Comparison of ENCODE assay signal across 12 cellular contexts in the genomic region with DNA sequence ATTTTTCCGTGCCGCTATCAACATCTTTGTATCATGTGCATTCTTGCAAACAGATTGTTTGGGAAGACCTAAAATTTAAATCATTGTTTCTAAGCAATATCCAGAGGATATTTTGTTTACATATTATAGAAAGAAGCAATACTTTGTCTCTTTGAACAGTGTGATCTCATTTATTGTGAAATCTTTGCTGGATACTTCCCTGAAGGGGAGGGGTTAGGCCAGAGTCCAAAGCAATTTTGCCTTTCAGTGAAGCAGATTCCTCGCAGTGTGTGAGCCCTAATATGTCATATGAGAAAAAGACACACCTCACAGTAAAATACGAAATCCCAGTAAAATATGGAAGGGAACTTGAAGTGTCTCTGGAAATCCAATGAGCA.
DNase-seq lines count a peak whose midpoint lies in the region; ATAC-seq and FAIRE-seq lines count a peak whose summit lies in the region.
"Had no signal": no experiment of that assay in that cellular context is flagged by ENCODE, and none has a peak within 500 bp of the region (broad histone marks: within the 10 kb centered on the region; RNA-seq: fewer than 3 reads in every experiment).

No MANE protein-coding gene starts in this region.

- FAIRE-seq in endometrium (lab: Jason Lieb, UNC): peak; percentile 91

- peaks cover 3 to 5% of the 10 kb centered on the region in 2 donors for H3K4me1 ChIP-seq in mucosa of rectum (ENCODE audit: control insufficient read depth in 2 of 2, insufficient read depth in 2 of 2, low read length in 2 of 2)

- peak; percentile 63 for DNase-seq in DMS 273 (lab: John Stamatoyannopoulos, UW; ENCODE audit: unreplicated experiment)
- no peak for DNase-seq in DMS 273 treated with DMSO at 0.1 percent for 48 hours (lab: John Stamatoyannopoulos, UW)
- peak; percentile 74 for DNase-seq in ureter (ENCODE audit: low spot score)
- DNase-seq: cerebellar nuclear complex, NCI-H2029 had no signal

- no peaks in the 10 kb centered on the region for H3K27me3 ChIP-seq in mucosa of rectum (ENCODE audit: control insufficient read depth in 2 of 2, insufficient read depth in 2 of 2, low read length in 2 of 2)

- H3K27ac ChIP-seq in mucosa of rectum (ENCODE audit: low read depth in 2 of 2, low read length in 2 of 2): peak overlapping the region; percentile 77 to 84
- H3K27ac ChIP-seq: 22Rv1, VCaP had no signal

- H3K36me3 ChIP-seq in mucosa of rectum (ENCODE audit: control insufficient read depth in 2 of 2, insufficient read depth in 2 of 2, low read length in 2 of 2): no peaks in the 10 kb centered on the region

- no peaks in the 10 kb centered on the region for H3K9me3 ChIP-seq in mucosa of rectum (ENCODE audit: control insufficient read depth in 2 of 2, low read length in 2 of 2)

- H3K4me3 ChIP-seq in mucosa of rectum (ENCODE audit: low read length in 2 of 2): peak overlapping the region; percentile 48 to 75

- H3K9ac ChIP-seq in mucosa of rectum (ENCODE audit: low read depth in 1 of 2, low read length in 2 of 2): peak overlapping the region; percentile 44 to 48

- ATAC-seq in HG03457 (IDR thresholded peaks at IDR 0.05; ENCODE audit: unreplicated experiment): no peak
- ATAC-seq in GM21423 (IDR thresholded peaks at IDR 0.05; ENCODE audit: unreplicated experiment): no peak
- ATAC-seq in GM19035 (IDR thresholded peaks at IDR 0.05; ENCODE audit: unreplicated experiment): no peak
